8 cellular contexts compared by ENCODE assay signal in genomic region chr2:105746177-105747080, GRCh38. TPM values are rescaled to one million over a fixed set of nuclear protein-coding genes. Genes with fewer than 3 reads are reported as not detected.
DNase-seq lines count a peak whose midpoint lies in the region; ATAC-seq and TF ChIP-seq lines count a peak whose summit lies in the region.

No MANE protein-coding gene starts in this region.

- peak overlapping the region; percentile 90 for H3K4me3 Mint-ChIP-seq in activated B cell treated with CpG ODN at 0.5 μM for 24 hours
- H3K4me3 Mint-ChIP-seq in central memory CD8-positive, alpha-beta T cell = peak overlapping the region; percentile 97

- ATAC-seq in HG03442 (IDR thresholded peaks at IDR 0.05; ENCODE audit: unreplicated experiment) = peak; percentile 46
- ATAC-seq in activated B cell treated with CpG ODN at 0.5 μM for 24 hours (ENCODE audit: low read depth) = peak; percentile 36
- ATAC-seq in central memory CD8-positive, alpha-beta T cell (replicated peaks; ENCODE audit: extremely low read depth, poor library complexity, severe bottlenecking) = peak; percentile 10

- POLR2A ChIA-PET in activated B cell treated with CpG ODN at 0.5 μM for 24 hours (lab: Charles Lee) = interaction anchor here (0.6 to 2.9 kb wide), 24 partner anchors 8 to 359 kb away, joined by 3 to 44 read pairs (median 5); no protein-coding TSS in a partner anchor

- DNase-seq in GM19240 (ENCODE audit: insufficient read length, low spot score) (peak; percentile 61), activated B cell treated with CpG ODN at 0.5 μM for 24 hours (peak; percentile 58), medulla oblongata (ENCODE audit: extremely low spot score) (peak; percentile 46), NCI-H2081 treated with DMSO at 0.1 percent for 48 hours (lab: John Stamatoyannopoulos, UW) (no peak)
- no peak for DNase-seq in central memory CD8-positive, alpha-beta T cell (ENCODE audit: low spot score in 2 of 2)
- peak; percentile 54 to 70 for DNase-seq in stimulated activated CD8-positive, alpha-beta memory T cell treated with anti-CD3 and anti-CD28 coated beads, Interleukin-15, amount 100 ng/mL, for 4 hours (ENCODE audit: low read depth in 2 of 2)

- H3K4me3 ChIP-seq in ACC112 (ENCODE audit: low read depth, low read length) = peak overlapping the region; percentile 84

- no peak overlapping the region for H3K27ac ChIP-seq in ACC112 (ENCODE audit: low read depth, low read length)

- H3K27me3 ChIP-seq in ACC112 (ENCODE audit: insufficient read depth, low read length) = 0 out of 2 replicates have a peak, but pooled peaks cover 10% of the 10 kb centered on the region

- intact Hi-C loops in activated B cell treated with CpG ODN at 0.5 μM for 24 hours (cut with micrococcal nuclease) = loop anchor here (1.0 to 5.0 kb wide), 8 partner anchors 11 to 796 kb away; partner anchors contain the start of gene UXS1

- no peaks in the 10 kb centered on the region for H3K27me3 Mint-ChIP-seq in activated B cell treated with CpG ODN at 0.5 μM for 24 hours
- H3K27me3 Mint-ChIP-seq in central memory CD8-positive, alpha-beta T cell = no peaks in the 10 kb centered on the region

- peaks cover 46% of the 10 kb centered on the region for H3K36me3 Mint-ChIP-seq in activated B cell treated with CpG ODN at 0.5 μM for 24 hours (ENCODE audit: low read depth)
- peaks cover 49% of the 10 kb centered on the region for H3K36me3 Mint-ChIP-seq in central memory CD8-positive, alpha-beta T cell (ENCODE audit: insufficient read depth)

- peaks cover 15% of the 10 kb centered on the region for H3K4me1 ChIP-seq in ACC112 (ENCODE audit: control insufficient read depth, insufficient read depth, low read length, unreplicated experiment)

- H3K27ac Mint-ChIP-seq in activated B cell treated with CpG ODN at 0.5 μM for 24 hours = peak overlapping the region; percentile 96
- H3K27ac Mint-ChIP-seq in central memory CD8-positive, alpha-beta T cell (ENCODE audit: low read depth) = peak overlapping the region; percentile 97

- no peak overlapping the region for H2AFZ ChIP-seq in ACC112 (ENCODE audit: low read length, unreplicated experiment)

- peaks cover 36% of the 10 kb centered on the region for H3K79me2 ChIP-seq in ACC112 (ENCODE audit: control insufficient read depth, insufficient read depth, low read length, unreplicated experiment)

- H3K36me3 ChIP-seq in ACC112 (ENCODE audit: insufficient read depth, low read length) = no peaks in the 10 kb centered on the region

- H3K4me1 Mint-ChIP-seq in activated B cell treated with CpG ODN at 0.5 μM for 24 hours = peaks cover 80% of the 10 kb centered on the region
- H3K4me1 Mint-ChIP-seq in central memory CD8-positive, alpha-beta T cell = peaks cover 84% of the 10 kb centered on the region

- H3K9me3 Mint-ChIP-seq in activated B cell treated with CpG ODN at 0.5 μM for 24 hours = no peaks in the 10 kb centered on the region
- H3K9me3 Mint-ChIP-seq in central memory CD8-positive, alpha-beta T cell = no peaks in the 10 kb centered on the region

- CTCF ChIA-PET in activated B cell treated with CpG ODN at 0.5 μM for 24 hours (lab: Charles Lee) = interaction anchor here (1.0 to 2.2 kb wide), 6 partner anchors 11 to 348 kb away, joined by 3 to 5 read pairs (median 4); no protein-coding TSS in a partner anchor

- TF ChIP-seq CTCF in activated B cell treated with CpG ODN at 0.5 μM for 24 hours (IDR thresholded peaks at IDR 0.05) = no peak

RNA-seq across cellular contexts. Expression of gene NCK2, which starts 1.7 kb away (rescaled TPM):
- total RNA-seq in activated B cell treated with CpG ODN at 0.5 μM for 24 hours = 52.9 and 53.4 TPM in 2 replicates

Comparison
In these comparisons a context has a peak if more than half of its experiments do, and no peak if none do; other contexts are left out.
1. DNase-seq: peak in GM19240 (single experiment), activated B cell treated with CpG ODN at 0.5 μM for 24 hours (single experiment), medulla oblongata (single experiment) and stimulated activated CD8-positive, alpha-beta memory T cell treated with anti-CD3 and anti-CD28 coated beads, Interleukin-15, amount 100 ng/mL, for 4 hours (2 of 2); none in central memory CD8-positive, alpha-beta T cell (0 of 2) and NCI-H2081 treated with DMSO at 0.1 percent for 48 hours (single experiment).
2. Peak in every context shown above with its lines, with median percentiles within 50 percentile points of each other: ATAC-seq.